Comparison of ENCODE assay signal across 8 cellular contexts in the genomic region with DNA sequence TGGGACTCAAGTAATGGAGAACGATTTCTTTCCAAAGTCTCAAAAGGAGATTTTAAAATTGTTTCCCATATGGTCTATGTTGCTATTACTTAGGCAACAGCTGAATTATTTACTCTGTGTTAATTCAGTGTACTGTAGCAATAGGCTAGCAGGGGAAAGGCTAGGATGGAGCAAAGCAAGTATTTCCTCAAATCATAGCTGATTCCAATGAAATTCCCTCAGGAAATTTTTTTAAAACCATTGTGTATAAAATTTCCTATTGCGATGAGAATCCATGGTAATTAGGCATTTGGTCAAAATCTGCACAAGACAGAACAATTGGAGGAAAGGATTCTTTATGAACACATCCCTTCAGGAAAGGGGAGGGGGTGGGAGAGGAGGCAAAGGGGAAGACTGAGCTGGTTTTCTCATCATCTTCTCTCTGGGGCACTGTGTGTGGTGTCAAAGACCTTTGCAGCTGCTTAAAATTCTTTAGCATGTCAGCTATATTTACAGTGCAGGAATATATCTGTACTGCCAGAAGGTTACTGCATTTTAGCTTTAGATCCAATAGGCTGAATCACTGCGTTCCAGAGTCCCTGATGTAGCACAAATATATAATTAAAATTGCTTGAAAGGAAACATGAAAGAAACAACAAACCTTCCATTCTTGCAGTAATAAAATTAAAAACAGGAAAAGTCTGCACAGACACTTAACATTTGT.
DNase-seq lines count a peak whose midpoint lies in the region; ATAC-seq, FAIRE-seq and TF ChIP-seq lines count a peak whose summit lies in the region.

No MANE protein-coding gene starts in this region.

- H3K4me3 ChIP-seq in GM12878 = peak overlapping the region; percentile 51
- peak overlapping the region; percentile 63 to 67 for H3K4me3 ChIP-seq in kidney (ENCODE audit: low read length in 2 of 2)

- peak; percentile 66 for DNase-seq in DMS53 (lab: John Stamatoyannopoulos, UW)
- DNase-seq in DMS53 treated with DMSO at 0.1 percent for 48 hours (lab: John Stamatoyannopoulos, UW; ENCODE audit: unreplicated experiment) = no peak
- DNase-seq in GM12878 (ENCODE audit: low read depth, low spot score) = no peak
- no peak for DNase-seq in kidney
- no peak for DNase-seq in substantia nigra (lab: John Stamatoyannopoulos, UW)
- DNase-seq in kidney glomerular epithelial cell (lab: John Stamatoyannopoulos, UW) = no peak
- DNase-seq in stimulated activated CD4-positive, alpha-beta T cell treated with anti-CD3 and anti-CD28 coated beads, Interleukin-4, amount 100 ng/mL, for 24 hours = no peak

- POLR2A ChIA-PET in GM12878 (lab: Charles Lee) = interaction anchor here (0.8 to 1.5 kb wide), 5 partner anchors 10 to 97 kb away, joined by 3 to 4 read pairs (median 3); no protein-coding TSS in a partner anchor

- H2AFZ ChIP-seq in GM12878 (ENCODE audit: control insufficient read depth, low read depth, low read length) = peak overlapping the region; percentile 49; the same call in 1 of the 2 replicates

- in situ Hi-C loops in GM12878 (cut with MboI) = no loop called here

- SMC1A ChIA-PET in GM12878 (lab: Charles Lee; ENCODE audit: uncharacterized antibody, unreplicated experiment) = interaction anchor here (0.5 to 6.0 kb wide), 18 partner anchors 10 to 614 kb away, joined by 3 to 44 read pairs (median 4); a partner anchor contains a TSS

- CTCF ChIA-PET in GM12878 (lab: Yijun Ruan, JAX) = interaction anchor here (1.0 kb wide), 1 partner anchor 270 kb away, joined by 3 read pairs; no protein-coding TSS in a partner anchor

- intact Hi-C loops in GM12878 (cut with micrococcal nuclease; ENCODE audit: unreplicated experiment) (loop anchor here (1.0 to 10.0 kb wide), 8 partner anchors 54 to 764 kb away; no protein-coding TSS in a partner anchor), kidney (cut with DNase I) (no loop called here)

- no TSS peak for BruUV-seq in GM12878 (replicated peaks; lab: Mats Ljungman, UMichigan)

- H3K27me3 ChIP-seq in GM12878 (replicated peaks in 1 of 2; ENCODE audit: control insufficient read depth in 2 of 2, insufficient read depth in 2 of 2, low read length in 1 of 2) = no peaks in the 10 kb centered on the region

- H3K79me2 ChIP-seq in GM12878 (ENCODE audit: control insufficient read depth, insufficient read depth, low read length) = peaks cover 2% of the 10 kb centered on the region; the same call in 1 of the 2 replicates

- TF ChIP-seq CTCF in GM12878 (IDR thresholded peaks at IDR 0.05 in 2 of 3, conservative IDR thresholded peaks at IDR 0.05 in 1 of 3; ENCODE audit: control insufficient read depth in 2 of 3, extremely low read depth in 1 of 3, insufficient read depth in 1 of 3, low read depth in 3 of 3, low read length in 3 of 3) (no peak), kidney (IDR thresholded peaks at IDR 0.05; ENCODE audit: borderline replicate concordance, extremely low read depth, insufficient read depth) (no peak)

- H3K36me3 ChIP-seq in GM12878 (ENCODE audit: control insufficient read depth in 2 of 2, insufficient read depth in 2 of 2, low read length in 1 of 2) (peaks cover 0 to 5% of the 10 kb centered on the region in 2 experiments; a peak in 1 of 4 replicates), kidney (ENCODE audit: control insufficient read depth in 1 of 2, insufficient read depth in 2 of 2, low read length in 2 of 2) (peaks cover 3 to 5% of the 10 kb centered on the region in 2 donors)

- H3K9me3 ChIP-seq in GM12878 (replicated peaks; ENCODE audit: control insufficient read depth, insufficient read depth, low read length) = no peaks in the 10 kb centered on the region; the same call in 2 of the 3 replicates
- no peaks in the 10 kb centered on the region for H3K9me3 ChIP-seq in kidney (ENCODE audit: control insufficient read depth in 1 of 2, low read length in 2 of 2)

- 0% methylated on average over 3 of the region's 3 CpGs for WGBS in GM12878 (ENCODE audit: insufficient coverage, insufficient replicate concordance, low lambda C conversion rate, missing lambda C conversion rate)

- no peak for FAIRE-seq in GM12878 (lab: Jason Lieb, UNC)
- no peak for FAIRE-seq in kidney (lab: Jason Lieb, UNC)

- H3K4me1 ChIP-seq in GM12878 (ENCODE audit: control insufficient read depth, insufficient read depth, low read length) (peaks cover 50% of the 10 kb centered on the region), kidney (ENCODE audit: control insufficient read depth in 1 of 2, insufficient read depth in 1 of 2, low read depth in 1 of 2, low read length in 2 of 2) (peaks cover 52 to 57% of the 10 kb centered on the region in 2 donors)

- TF ChIP-seq EP300 in GM12878 (IDR thresholded peaks at IDR 0.05; ENCODE audit: borderline replicate concordance in 1 of 2, control insufficient read depth in 1 of 2, low read depth in 2 of 2, low read length in 2 of 2) = no peak

- no peak for TF ChIP-seq RAD21 in GM12878 (IDR thresholded peaks at IDR 0.05; ENCODE audit: insufficient read depth, low read depth, low read length)

- no peak for TF ChIP-seq POLR2A in GM12878 (IDR thresholded peaks at IDR 0.05; ENCODE audit: low read depth, low read length)

- no peaks in the 10 kb centered on the region for H4K20me1 ChIP-seq in GM12878 (ENCODE audit: control insufficient read depth, insufficient read depth)

- H3K4me2 ChIP-seq in GM12878 (ENCODE audit: control insufficient read depth, insufficient read depth) = peak overlapping the region; percentile 84

- RAD21 ChIA-PET in GM12878 (lab: Charles Lee; ENCODE audit: unreplicated experiment) = interaction anchor here (0.7 to 5.9 kb wide), 14 partner anchors 9 to 301 kb away, joined by 3 to 49 read pairs (median 4); a partner anchor contains a TSS

- ATAC-seq in GM12878 (no peak), HG02981 (IDR thresholded peaks at IDR 0.05; ENCODE audit: unreplicated experiment) (no peak)

- H3K9ac ChIP-seq in GM12878 (ENCODE audit: control insufficient read depth, insufficient read depth, low read length) (no peak overlapping the region), kidney (ENCODE audit: low read length in 2 of 2) (peak overlapping the region in 1 of 2 donors; percentile 68)

- H3K27ac ChIP-seq in GM12878 (ENCODE audit: control insufficient read depth, insufficient read depth) (peak overlapping the region; percentile 68), kidney (ENCODE audit: low read depth in 2 of 2, low read length in 2 of 2) (peak overlapping the region; percentile 72 to 86), substantia nigra (ENCODE audit: low read depth, low read length, poor library complexity, severe bottlenecking) (peak overlapping the region; percentile 92)

TF ChIP-seq in GM12878, 131 proteins besides CTCF, POLR2A, EP300 and RAD21:
- TF ChIP-seq EED (IDR thresholded peaks at IDR 0.05; ENCODE audit: low read depth) (no peak), BMI1 (IDR thresholded peaks at IDR 0.05; ENCODE audit: borderline replicate concordance) (no peak), CREM (IDR thresholded peaks at IDR 0.05; ENCODE audit: low read depth) (no peak), SIX5 (IDR thresholded peaks at IDR 0.05; ENCODE audit: low read depth, low read length, severe bottlenecking) (no peak), SUZ12 (IDR thresholded peaks at IDR 0.05; ENCODE audit: unreplicated experiment) (no peak), HDGF (IDR thresholded peaks at IDR 0.05) (no peak), NR2C1 (IDR thresholded peaks at IDR 0.05) (no peak), SP1 (IDR thresholded peaks at IDR 0.05; ENCODE audit: low read depth, low read length) (no peak), SRF (IDR thresholded peaks at IDR 0.05; ENCODE audit: low read depth in 2 of 2, low read length in 2 of 2) (no peak)
- TF ChIP-seq, protein P1, sequence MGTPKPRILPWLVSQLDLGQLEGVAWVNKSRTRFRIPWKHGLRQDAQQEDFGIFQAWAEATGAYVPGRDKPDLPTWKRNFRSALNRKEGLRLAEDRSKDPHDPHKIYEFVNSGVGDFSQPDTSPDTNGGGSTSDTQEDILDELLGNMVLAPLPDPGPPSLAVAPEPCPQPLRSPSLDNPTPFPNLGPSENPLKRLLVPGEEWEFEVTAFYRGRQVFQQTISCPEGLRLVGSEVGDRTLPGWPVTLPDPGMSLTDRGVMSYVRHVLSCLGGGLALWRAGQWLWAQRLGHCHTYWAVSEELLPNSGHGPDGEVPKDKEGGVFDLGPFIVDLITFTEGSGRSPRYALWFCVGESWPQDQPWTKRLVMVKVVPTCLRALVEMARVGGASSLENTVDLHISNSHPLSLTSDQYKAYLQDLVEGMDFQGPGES (IDR thresholded peaks at IDR 0.05) = no peak
- TF ChIP-seq, protein P2, sequence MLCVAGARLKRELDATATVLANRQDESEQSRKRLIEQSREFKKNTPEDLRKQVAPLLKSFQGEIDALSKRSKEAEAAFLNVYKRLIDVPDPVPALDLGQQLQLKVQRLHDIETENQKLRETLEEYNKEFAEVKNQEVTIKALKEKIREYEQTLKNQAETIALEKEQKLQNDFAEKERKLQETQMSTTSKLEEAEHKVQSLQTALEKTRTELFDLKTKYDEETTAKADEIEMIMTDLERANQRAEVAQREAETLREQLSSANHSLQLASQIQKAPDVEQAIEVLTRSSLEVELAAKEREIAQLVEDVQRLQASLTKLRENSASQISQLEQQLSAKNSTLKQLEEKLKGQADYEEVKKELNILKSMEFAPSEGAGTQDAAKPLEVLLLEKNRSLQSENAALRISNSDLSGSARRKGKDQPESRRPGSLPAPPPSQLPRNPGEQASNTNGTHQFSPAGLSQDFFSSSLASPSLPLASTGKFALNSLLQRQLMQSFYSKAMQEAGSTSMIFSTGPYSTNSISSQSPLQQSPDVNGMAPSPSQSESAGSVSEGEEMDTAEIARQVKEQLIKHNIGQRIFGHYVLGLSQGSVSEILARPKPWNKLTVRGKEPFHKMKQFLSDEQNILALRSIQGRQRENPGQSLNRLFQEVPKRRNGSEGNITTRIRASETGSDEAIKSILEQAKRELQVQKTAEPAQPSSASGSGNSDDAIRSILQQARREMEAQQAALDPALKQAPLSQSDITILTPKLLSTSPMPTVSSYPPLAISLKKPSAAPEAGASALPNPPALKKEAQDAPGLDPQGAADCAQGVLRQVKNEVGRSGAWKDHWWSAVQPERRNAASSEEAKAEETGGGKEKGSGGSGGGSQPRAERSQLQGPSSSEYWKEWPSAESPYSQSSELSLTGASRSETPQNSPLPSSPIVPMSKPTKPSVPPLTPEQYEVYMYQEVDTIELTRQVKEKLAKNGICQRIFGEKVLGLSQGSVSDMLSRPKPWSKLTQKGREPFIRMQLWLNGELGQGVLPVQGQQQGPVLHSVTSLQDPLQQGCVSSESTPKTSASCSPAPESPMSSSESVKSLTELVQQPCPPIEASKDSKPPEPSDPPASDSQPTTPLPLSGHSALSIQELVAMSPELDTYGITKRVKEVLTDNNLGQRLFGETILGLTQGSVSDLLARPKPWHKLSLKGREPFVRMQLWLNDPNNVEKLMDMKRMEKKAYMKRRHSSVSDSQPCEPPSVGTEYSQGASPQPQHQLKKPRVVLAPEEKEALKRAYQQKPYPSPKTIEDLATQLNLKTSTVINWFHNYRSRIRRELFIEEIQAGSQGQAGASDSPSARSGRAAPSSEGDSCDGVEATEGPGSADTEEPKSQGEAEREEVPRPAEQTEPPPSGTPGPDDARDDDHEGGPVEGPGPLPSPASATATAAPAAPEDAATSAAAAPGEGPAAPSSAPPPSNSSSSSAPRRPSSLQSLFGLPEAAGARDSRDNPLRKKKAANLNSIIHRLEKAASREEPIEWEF (IDR thresholded peaks at IDR 0.05; ENCODE audit: insufficient replicate concordance, low read depth, low read length) = no peak
